Comparison of ENCODE assay signal across 14 cellular contexts in genomic region chr2:145258903-145259579, GRCh38.
DNase-seq lines count a peak whose midpoint lies in the region; ATAC-seq, FAIRE-seq and TF ChIP-seq lines count a peak whose summit lies in the region.
"Had no signal": no experiment of that assay in that cellular context is flagged by ENCODE, and none has a peak within 500 bp of the region (broad histone marks: within the 10 kb centered on the region; RNA-seq: fewer than 3 reads in every experiment).

No MANE protein-coding gene starts in this region.

- H3K36me3 ChIP-seq in left ventricle myocardium inferior: no peaks in the 10 kb centered on the region
- H3K36me3 ChIP-seq: SJCRH30 had no signal

- no peak overlapping the region for H3K27ac ChIP-seq in left ventricle myocardium inferior (replicated peaks)
- H3K27ac ChIP-seq: SJCRH30 had no signal

- no peak overlapping the region for H3K4me3 ChIP-seq in left ventricle myocardium inferior
- H3K4me3 ChIP-seq: SJCRH30 had no signal

- no peak overlapping the region for H3K4me3 Mint-ChIP-seq in activated T-cell treated with anti-CD3 and anti-CD28 coated beads, Interleukin-2, amount 50 U/mL, for 72 hours
- H3K4me3 Mint-ChIP-seq in stimulated activated memory B cell treated with anti-CD40 and anti-IgM and Interleukin-4, amounts not matched to agents 10 μg/mL and 1 μg/mL and 100 μg/mL, for 72 hours: no peak overlapping the region
- H3K4me3 Mint-ChIP-seq: activated T-cell treated with anti-CD3 and anti-CD28 coated beads, Interleukin-2, amount 50 U/mL, for 24 hours had no signal

- no peak for TF ChIP-seq CTCF in left ventricle myocardium inferior (IDR thresholded peaks at IDR 0.05; ENCODE audit: borderline replicate concordance)

- peak; percentile 21 to 42 for DNase-seq in activated T-cell treated with anti-CD3 and anti-CD28 coated beads, Interleukin-2, amount 50 U/mL, for 72 hours
- DNase-seq in activated T-cell treated with anti-CD3 and anti-CD28 coated beads for 4 hours: no peak
- DNase-seq in NCI-H2107 treated with DMSO at 0.1 percent for 48 hours (lab: John Stamatoyannopoulos, UW; ENCODE audit: unreplicated experiment): peak; percentile 84
- DNase-seq in astrocyte of the hippocampus (ENCODE audit: low read depth, low spot score): peak; percentile 75
- no peak for DNase-seq in frontal cortex (ENCODE audit: low spot score in 2 of 2)
- DNase-seq in left ventricle myocardium inferior: no peak
- DNase-seq: activated T-cell treated with anti-CD3 and anti-CD28 coated beads, Interleukin-2, amount 50 U/mL, for 24 hours; NCI-H1694; posterior cingulate gyrus had no signal

- intact Hi-C loops in left ventricle myocardium inferior (cut with micrococcal nuclease): no loop called here

- no peaks in the 10 kb centered on the region for H3K4me1 ChIP-seq in left ventricle myocardium inferior
- H3K4me1 ChIP-seq: SJCRH30 had no signal

- FAIRE-seq in frontal cortex (lab: Jason Lieb, UNC): no peak
- FAIRE-seq: endometrium, islet of Langerhans had no signal

- H3K27ac Mint-ChIP-seq in activated T-cell treated with anti-CD3 and anti-CD28 coated beads, Interleukin-2, amount 50 U/mL, for 72 hours: peak overlapping the region; percentile 8
- H3K27ac Mint-ChIP-seq in stimulated activated memory B cell treated with anti-CD40 and anti-IgM and Interleukin-4, amounts not matched to agents 10 μg/mL and 1 μg/mL and 100 μg/mL, for 72 hours: no peak overlapping the region
- H3K27ac Mint-ChIP-seq: activated T-cell treated with anti-CD3 and anti-CD28 coated beads, Interleukin-2, amount 50 U/mL, for 24 hours had no signal

- H3K27me3 ChIP-seq in left ventricle myocardium inferior (ENCODE audit: low read depth): no peaks in the 10 kb centered on the region
- H3K27me3 ChIP-seq: SJCRH30 had no signal

- ATAC-seq in activated T-cell treated with anti-CD3 and anti-CD28 coated beads, Interleukin-2, amount 50 U/mL, for 72 hours (replicated peaks in 1 of 2): peak; percentile 96 to 99
- peak; percentile 82 for ATAC-seq in stimulated activated memory B cell treated with anti-CD40 and anti-IgM and Interleukin-4, amounts not matched to agents 10 μg/mL and 1 μg/mL and 100 μg/mL, for 72 hours
- no peak for ATAC-seq in GM21390 (IDR thresholded peaks at IDR 0.05; ENCODE audit: unreplicated experiment)

- peaks cover 15% of the 10 kb centered on the region for H3K4me1 Mint-ChIP-seq in activated T-cell treated with anti-CD3 and anti-CD28 coated beads, Interleukin-2, amount 50 U/mL, for 72 hours (ENCODE audit: low read depth)
- peaks cover 6% of the 10 kb centered on the region for H3K4me1 Mint-ChIP-seq in stimulated activated memory B cell treated with anti-CD40 and anti-IgM and Interleukin-4, amounts not matched to agents 10 μg/mL and 1 μg/mL and 100 μg/mL, for 72 hours

- no peaks in the 10 kb centered on the region for H3K9me3 ChIP-seq in left ventricle myocardium inferior (replicated peaks)
- H3K9me3 ChIP-seq: SJCRH30 had no signal

- no peaks in the 10 kb centered on the region for H3K9me3 Mint-ChIP-seq in activated T-cell treated with anti-CD3 and anti-CD28 coated beads, Interleukin-2, amount 50 U/mL, for 72 hours
- H3K9me3 Mint-ChIP-seq in stimulated activated memory B cell treated with anti-CD40 and anti-IgM and Interleukin-4, amounts not matched to agents 10 μg/mL and 1 μg/mL and 100 μg/mL, for 72 hours: no peaks in the 10 kb centered on the region

- H3K36me3 Mint-ChIP-seq in activated T-cell treated with anti-CD3 and anti-CD28 coated beads, Interleukin-2, amount 50 U/mL, for 72 hours (ENCODE audit: insufficient read depth in 2 of 2): no peaks in the 10 kb centered on the region
- H3K36me3 Mint-ChIP-seq in stimulated activated memory B cell treated with anti-CD40 and anti-IgM and Interleukin-4, amounts not matched to agents 10 μg/mL and 1 μg/mL and 100 μg/mL, for 72 hours: no peaks in the 10 kb centered on the region

- peaks cover 51% of the 10 kb centered on the region for H3K27me3 Mint-ChIP-seq in activated T-cell treated with anti-CD3 and anti-CD28 coated beads, Interleukin-2, amount 50 U/mL, for 72 hours (ENCODE audit: low read depth)
- peaks cover 16% of the 10 kb centered on the region for H3K27me3 Mint-ChIP-seq in stimulated activated memory B cell treated with anti-CD40 and anti-IgM and Interleukin-4, amounts not matched to agents 10 μg/mL and 1 μg/mL and 100 μg/mL, for 72 hours

Comparison
In these comparisons a context has a peak if more than half of its experiments do, and no peak if none do; other contexts are left out.
1. DNase-seq: peak in activated T-cell treated with anti-CD3 and anti-CD28 coated beads, Interleukin-2, amount 50 U/mL, for 72 hours (2 of 2), NCI-H2107 treated with DMSO at 0.1 percent for 48 hours (single experiment) and astrocyte of the hippocampus (single experiment); none in activated T-cell treated with anti-CD3 and anti-CD28 coated beads for 4 hours (single experiment), frontal cortex (0 of 2) and left ventricle myocardium inferior (single experiment).